19 cellular contexts compared by ENCODE assay signal in genomic region chr19:19672816-19673215, GRCh38. TPM values are rescaled to one million over a fixed set of nuclear protein-coding genes. Genes with fewer than 3 reads are reported as not detected.
"Had no signal": no experiment of that assay in that cellular context is flagged by ENCODE, and none has a peak within 500 bp of the region (broad histone marks: within the 10 kb centered on the region; RNA-seq: fewer than 3 reads in every experiment).

No MANE protein-coding gene starts in this region.

- DNase-seq: activated B cell treated with CpG ODN at 0.5 μM for 24 hours; activated CD4-positive, alpha-beta T cell treated with anti-CD3 and anti-CD28 coated beads, Interleukin-2, amount 10 ng/mL, durations not matched to agents 24 days and 14 days; activated CD8-positive, alpha-beta memory T cell treated with anti-CD3 and anti-CD28 coated beads for 24 hours; cerebellar nuclear complex; effector memory CD4-positive, alpha-beta T cell; erythroblast; gastrocnemius medialis; heart left ventricle; immature natural killer cell; left colon; lower lobe of right lung; sigmoid colon; spleen; stomach had no signal

- H3K4me1 ChIP-seq: breast epithelium had no signal

- H3K36me3 ChIP-seq: breast epithelium had no signal

- H3K4me3 Mint-ChIP-seq: activated B cell treated with CpG ODN at 0.5 μM for 24 hours; activated CD4-positive, alpha-beta T cell treated with anti-CD3 and anti-CD28 coated beads, Interleukin-2, amount 10 ng/mL, durations not matched to agents 24 days and 14 days; immature natural killer cell; mesothelial cell of epicardium; neural progenitor cell had no signal

- H3K27ac ChIP-seq: ascending aorta, breast epithelium, gastrocnemius medialis, heart left ventricle, lower lobe of right lung, neural progenitor cell, sigmoid colon, spleen, stomach, thoracic aorta had no signal

- ATAC-seq: gastrocnemius medialis, heart left ventricle, left colon, lower lobe of right lung had no signal

- H3K27ac Mint-ChIP-seq: activated B cell treated with CpG ODN at 0.5 μM for 24 hours; activated CD4-positive, alpha-beta T cell treated with anti-CD3 and anti-CD28 coated beads, Interleukin-2, amount 10 ng/mL, durations not matched to agents 24 days and 14 days; immature natural killer cell; mesothelial cell of epicardium; neural progenitor cell had no signal

- H3K9me3 ChIP-seq: breast epithelium, gastrocnemius medialis, lower lobe of right lung had no signal

- H3K9me3 Mint-ChIP-seq: activated B cell treated with CpG ODN at 0.5 μM for 24 hours had no signal

- H3K27me3 Mint-ChIP-seq: activated B cell treated with CpG ODN at 0.5 μM for 24 hours; activated CD4-positive, alpha-beta T cell treated with anti-CD3 and anti-CD28 coated beads, Interleukin-2, amount 10 ng/mL, durations not matched to agents 24 days and 14 days had no signal

- H3K27me3 ChIP-seq: ascending aorta, breast epithelium, gastrocnemius medialis, heart left ventricle, neural progenitor cell, sigmoid colon, spleen, stomach had no signal

- H3K4me3 ChIP-seq: ascending aorta, breast epithelium, gastrocnemius medialis, heart left ventricle, lower lobe of right lung, neural progenitor cell, sigmoid colon, spleen, stomach, thoracic aorta had no signal

RNA-seq across cellular contexts. Expression of gene PBX4, which starts 54.3 kb away (rescaled TPM):
- total RNA-seq: ascending aorta, gastrocnemius medialis, thoracic aorta had no signal
